ENCODE assay signal across 10 cellular contexts in genomic region chr11:7592706-7593105, GRCh38.
DNase-seq lines count a peak whose midpoint lies in the region; ATAC-seq and TF ChIP-seq lines count a peak whose summit lies in the region.
"Had no signal": no experiment of that assay in that cellular context is flagged by ENCODE, and none has a peak within 500 bp of the region (broad histone marks: within the 10 kb centered on the region; RNA-seq: fewer than 3 reads in every experiment).

No MANE protein-coding gene starts in this region.

- H3K4me3 ChIP-seq in BLaER1 (no peak overlapping the region), NB4 (ENCODE audit: low read depth, low read length) (no peak overlapping the region), epithelial cell of esophagus (ENCODE audit: low read length) (no peak overlapping the region)

- peaks cover 10% of the 10 kb centered on the region for H3K36me3 Mint-ChIP-seq in mesothelial cell of epicardium

- H3K4me1 ChIP-seq in BLaER1, result no peaks in the 10 kb centered on the region

- no peaks in the 10 kb centered on the region for H3K27me3 ChIP-seq in BLaER1

- H3K9ac ChIP-seq in BLaER1, result no peak overlapping the region

- DNase-seq in NB4 (ENCODE audit: low read depth) (peak; percentile 59), epithelial cell of esophagus (ENCODE audit: low read depth) (peak; percentile 90), mesothelial cell of epicardium (ENCODE audit: low spot score in 2 of 2, unreplicated experiment in 2 of 2) (no peak), foreskin melanocyte (no peak)
- DNase-seq: activated CD8-positive, alpha-beta memory T cell treated with anti-CD3 and anti-CD28 coated beads, Interleukin-2, amount 50 U/mL, for 4 hours; NCI-H2227 treated with DMSO at 0.1 percent for 48 hours had no signal

- peaks cover 42% of the 10 kb centered on the region for H3K4me1 Mint-ChIP-seq in mesothelial cell of epicardium

- no peak overlapping the region for H3K27ac ChIP-seq in BLaER1

- peak overlapping the region; percentile 39 for H3K4me2 ChIP-seq in BLaER1

- peak overlapping the region; percentile 54 for H3K27ac Mint-ChIP-seq in mesothelial cell of epicardium

- H3K4me3 Mint-ChIP-seq in mesothelial cell of epicardium, result no peak overlapping the region

- no peaks in the 10 kb centered on the region for H3K27me3 Mint-ChIP-seq in mesothelial cell of epicardium (ENCODE audit: low read depth)

- no peak for TF ChIP-seq CTCF in NB4 (IDR thresholded peaks at IDR 0.05; ENCODE audit: low read depth, low read length)
- TF ChIP-seq CTCF in epithelial cell of esophagus (IDR thresholded peaks at IDR 0.05; ENCODE audit: insufficient read depth, low read depth, low read length, missing control alignments), result no peak
- no peak for TF ChIP-seq CTCF in mesothelial cell of epicardium (IDR thresholded peaks at IDR 0.05; ENCODE audit: unreplicated experiment)

- TF ChIP-seq POLR2A in NB4 (IDR thresholded peaks at IDR 0.05; ENCODE audit: extremely low read depth, insufficient read length), result no peak

- no peak for ATAC-seq in GM18909 (IDR thresholded peaks at IDR 0.05; ENCODE audit: poor library complexity, unreplicated experiment)
- no peak for ATAC-seq in GM19023 (IDR thresholded peaks at IDR 0.05; ENCODE audit: unreplicated experiment)
- no peak for ATAC-seq in GM21619 (IDR thresholded peaks at IDR 0.05; ENCODE audit: unreplicated experiment)

- H3K9me3 Mint-ChIP-seq in mesothelial cell of epicardium, result no peaks in the 10 kb centered on the region

- H3K9me3 ChIP-seq in BLaER1, result no peaks in the 10 kb centered on the region

- H3K36me3 ChIP-seq in BLaER1, result peaks cover 6% of the 10 kb centered on the region; the same call in 1 of the 2 replicates

- peaks cover 64% of the 10 kb centered on the region for H4K20me1 ChIP-seq in BLaER1

Comparison
In these comparisons a context has a peak if more than half of its experiments do, and no peak if none do; other contexts are left out.
1. DNase-seq: peak in NB4 (single experiment) and epithelial cell of esophagus (single experiment); none in mesothelial cell of epicardium (0 of 2) and foreskin melanocyte (single experiment).